Comparison of ENCODE assay signal across 9 cellular contexts in genomic region chr20:59222982-59223610, GRCh38. TPM values are rescaled to one million over a fixed set of nuclear protein-coding genes. Genes with fewer than 3 reads are reported as not detected.
DNase-seq lines count a peak whose midpoint lies in the region; ATAC-seq and TF ChIP-seq lines count a peak whose summit lies in the region.
"Had no signal": no experiment of that assay in that cellular context is flagged by ENCODE, and none has a peak within 500 bp of the region (broad histone marks: within the 10 kb centered on the region; RNA-seq: fewer than 3 reads in every experiment).

No MANE protein-coding gene starts in this region.

- POLR2A ChIA-PET in OCI-LY7 (lab: Charles Lee): no interaction called here

- H2AFZ ChIP-seq in OCI-LY7 (ENCODE audit: low read length) (no peak overlapping the region), fibroblast of lung (ENCODE audit: low read length) (no peak overlapping the region), parathyroid adenoma (peak overlapping the region; percentile 84)

- H3K4me3 ChIP-seq in OCI-LY7 (ENCODE audit: low read depth, low read length, poor library complexity, severe bottlenecking) (no peak overlapping the region), fibroblast of lung (replicated peaks in 1 of 4; ENCODE audit: control extremely low read depth in 1 of 4, insufficient read depth in 1 of 4, low read depth in 3 of 4, low read length in 4 of 4) (peak overlapping the region in 1 of 4 experiments; percentile 58), parathyroid adenoma (ENCODE audit: low read depth, low read length) (no peak overlapping the region), MG63 (no peak overlapping the region; the same call in 1 of the 2 replicates)

- peaks cover 14% of the 10 kb centered on the region for H3K27me3 ChIP-seq in fibroblast of lung (ENCODE audit: control insufficient read depth, insufficient read depth, low read length)
- peaks cover 4% of the 10 kb centered on the region for H3K27me3 ChIP-seq in parathyroid adenoma (ENCODE audit: control insufficient read depth, insufficient read depth, low read length)
- H3K27me3 ChIP-seq in MG63: peaks cover 27% of the 10 kb centered on the region

- H3K79me2 ChIP-seq in OCI-LY7 (ENCODE audit: insufficient read depth, low read depth, low read length): no peaks in the 10 kb centered on the region
- H3K79me2 ChIP-seq in fibroblast of lung (ENCODE audit: control insufficient read depth, insufficient read depth, low read length): no peaks in the 10 kb centered on the region
- no peaks in the 10 kb centered on the region for H3K79me2 ChIP-seq in parathyroid adenoma

- H3K4me1 ChIP-seq in ES-I3 (ENCODE audit: insufficient read depth, low read length): no peaks in the 10 kb centered on the region
- H3K4me1 ChIP-seq in OCI-LY7 (ENCODE audit: insufficient read depth, low read length, poor library complexity, severe bottlenecking): no peaks in the 10 kb centered on the region
- H3K4me1 ChIP-seq in fibroblast of lung (ENCODE audit: control insufficient read depth, extremely low read depth, insufficient read depth, low read length): no peaks in the 10 kb centered on the region
- no peaks in the 10 kb centered on the region for H3K4me1 ChIP-seq in parathyroid adenoma

- no peaks in the 10 kb centered on the region for H3K9me2 ChIP-seq in OCI-LY7 (ENCODE audit: insufficient read depth, low read length)

- H4K20me1 ChIP-seq in OCI-LY7 (ENCODE audit: insufficient read depth, low read length) (no peaks in the 10 kb centered on the region), fibroblast of lung (ENCODE audit: control insufficient read depth, extremely low read depth, insufficient read depth, low read length) (no peaks in the 10 kb centered on the region)

- CTCF ChIA-PET in OCI-LY7 (lab: Charles Lee; ENCODE audit: unreplicated experiment): no interaction called here

- H3K9ac ChIP-seq in ES-I3 (ENCODE audit: low read depth, low read length) (peak overlapping the region; percentile 70; the same call in 1 of the 2 replicates), fibroblast of lung (ENCODE audit: insufficient read depth, low read length) (no peak overlapping the region), parathyroid adenoma (no peak overlapping the region)

- H3K9me3 ChIP-seq in ES-I3 (ENCODE audit: control insufficient read depth, insufficient read depth, low read length): no peaks in the 10 kb centered on the region
- no peaks in the 10 kb centered on the region for H3K9me3 ChIP-seq in OCI-LY7 (ENCODE audit: low read length)
- no peaks in the 10 kb centered on the region for H3K9me3 ChIP-seq in fibroblast of lung (ENCODE audit: control insufficient read depth, insufficient read depth, low read depth, low read length)
- no peaks in the 10 kb centered on the region for H3K9me3 ChIP-seq in parathyroid adenoma (ENCODE audit: control insufficient read depth, low read length)
- H3K9me3 ChIP-seq in MG63: no peaks in the 10 kb centered on the region; the same call in 1 of the 2 replicates

- H3K36me3 ChIP-seq in ES-I3 (ENCODE audit: insufficient read depth, low read length) (no peaks in the 10 kb centered on the region), OCI-LY7 (ENCODE audit: insufficient read depth, low read length) (peaks cover 6% of the 10 kb centered on the region; the same call in 1 of the 2 replicates), fibroblast of lung (ENCODE audit: control insufficient read depth, insufficient read depth, low read length) (no peaks in the 10 kb centered on the region), parathyroid adenoma (ENCODE audit: control insufficient read depth, insufficient read depth, low read length) (no peaks in the 10 kb centered on the region), MG63 (no peaks in the 10 kb centered on the region)

- DNase-seq in OCI-LY7 (ENCODE audit: low spot score): no peak
- DNase-seq in fibroblast of lung (ENCODE audit: low read depth in 2 of 2): peak in 1 of 2 donors; percentile 9
- no peak for DNase-seq in A172 (ENCODE audit: low spot score)
- DNase-seq in stimulated activated CD4-positive, alpha-beta T cell treated with anti-CD3 and anti-CD28 coated beads, Interleukin-1b, Interleukin-23, amount 100 ng/mL, for 48 hours: no peak
- no peak for DNase-seq in MG63

- BruUV-seq in OCI-LY7 (replicated peaks; lab: Mats Ljungman, UMichigan): no TSS peak

- no peak for ATAC-seq in GM19328 (IDR thresholded peaks at IDR 0.05; ENCODE audit: unreplicated experiment)

- 0 out of 2 replicates have a peak overlapping the region, but pooled peaks have one; percentile 21 for H3K4me2 ChIP-seq in OCI-LY7 (ENCODE audit: low read length)
- peak overlapping the region; percentile 19 for H3K4me2 ChIP-seq in fibroblast of lung (ENCODE audit: extremely low read depth, insufficient read depth, low read length)
- H3K4me2 ChIP-seq in parathyroid adenoma (ENCODE audit: low read length): peak overlapping the region; percentile 82

- TF ChIP-seq CTCF in OCI-LY7 (conservative IDR thresholded peaks at IDR 0.05; ENCODE audit: low read length): no peak
- TF ChIP-seq CTCF in fibroblast of lung (conservative IDR thresholded peaks at IDR 0.05 in 1 of 2, IDR thresholded peaks at IDR 0.05 in 1 of 2; ENCODE audit: low read depth in 1 of 2, low read length in 2 of 2): no peak
- no peak for TF ChIP-seq CTCF in parathyroid adenoma (IDR thresholded peaks at IDR 0.05)

- H3K27ac ChIP-seq in OCI-LY7 (ENCODE audit: low read depth, low read length, poor library complexity, severe bottlenecking) (no peak overlapping the region), fibroblast of lung (ENCODE audit: insufficient read depth, low read length) (no peak overlapping the region), parathyroid adenoma (no peak overlapping the region)

- intact Hi-C loops in OCI-LY7 (cut with micrococcal nuclease; ENCODE audit: unreplicated experiment): loop anchor here (1.0 to 10.0 kb wide), 3 partner anchors 134 to 353 kb away; no protein-coding TSS in a partner anchor

RNA-seq across cellular contexts. Expression of gene ZNF831, which starts 59.5 kb away (rescaled TPM):
- total RNA-seq in OCI-LY7 (2014; rRNA removed; shearing (Covaris generic)): 5.9 TPM in 2 replicates
- total RNA-seq in OCI-LY7 (2022) (6.3 and 7.3 TPM in 2 replicates), fibroblast of lung (not detected in 2 replicates)
- polyA plus RNA-seq in fibroblast of lung: not detected in 2 replicates
- not detected in 2 replicates for polyA plus RNA-seq in fibroblast of lung (2012)
- not detected in 2 replicates for polyA minus RNA-seq in fibroblast of lung (ENCODE audit: low replicate concordance)
- not detected in 2 replicates for total RNA-seq in A172 (2014; rRNA removed; shearing (Covaris generic))
- not detected in 2 replicates for total RNA-seq in MG63 (2014; rRNA removed; shearing (Covaris generic); ENCODE audit: low replicate concordance)
- total RNA-seq: renal cortical epithelial cell had no signal

Comparison
In these comparisons a context has a peak if more than half of its experiments do, and no peak if none do; other contexts are left out.
1. H3K4me2 ChIP-seq: peak in every context shown above with its lines; median percentile 82 in parathyroid adenoma; 21 in OCI-LY7; 19 in fibroblast of lung.